ENCODE assay signal across 1 cellular context in the genomic region with DNA sequence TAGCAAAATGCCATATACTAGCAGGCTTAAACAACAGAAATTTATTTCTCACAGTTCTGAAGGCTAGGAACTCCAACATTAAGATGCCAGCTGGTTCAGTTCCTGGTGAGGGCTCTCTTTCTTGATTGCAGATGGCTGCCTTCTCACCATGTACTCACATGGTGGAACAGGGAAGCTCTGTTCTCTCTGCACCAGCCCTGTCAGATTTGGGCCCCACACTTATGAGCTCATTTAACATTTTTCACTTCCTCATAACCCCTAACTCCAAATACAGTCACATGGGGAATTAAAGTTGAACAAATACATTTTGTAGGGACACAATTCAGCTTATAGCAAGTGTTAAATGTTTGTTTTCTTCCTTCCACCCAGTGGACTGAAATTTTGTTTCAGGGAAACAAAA.
TF ChIP-seq lines count a peak whose summit lies in the region.

No MANE protein-coding gene starts in this region.

TF ChIP-seq in GM12878, 131 proteins besides CTCF, POLR2A, EP300 and RAD21 (continued from another document):
- TF ChIP-seq RUNX3 (IDR thresholded peaks at IDR 0.05; ENCODE audit: low read length) (no peak), YY1 (IDR thresholded peaks at IDR 0.05; ENCODE audit: low read depth, low read length) (peak; percentile 81), ATF7 (IDR thresholded peaks at IDR 0.05; ENCODE audit: low read depth) (peak; percentile 64; the same call in 1 of the 2 replicates), KLF5 (IDR thresholded peaks at IDR 0.05; ENCODE audit: partially characterized antibody) (no peak), RAD51 (IDR thresholded peaks at IDR 0.05) (peak; percentile 33; the same call in 1 of the 2 replicates), CEBPB (IDR thresholded peaks at IDR 0.05; ENCODE audit: borderline replicate concordance in 1 of 2, low read depth in 2 of 2, low read length in 2 of 2) (no peak)
- TF ChIP-seq, protein P1, sequence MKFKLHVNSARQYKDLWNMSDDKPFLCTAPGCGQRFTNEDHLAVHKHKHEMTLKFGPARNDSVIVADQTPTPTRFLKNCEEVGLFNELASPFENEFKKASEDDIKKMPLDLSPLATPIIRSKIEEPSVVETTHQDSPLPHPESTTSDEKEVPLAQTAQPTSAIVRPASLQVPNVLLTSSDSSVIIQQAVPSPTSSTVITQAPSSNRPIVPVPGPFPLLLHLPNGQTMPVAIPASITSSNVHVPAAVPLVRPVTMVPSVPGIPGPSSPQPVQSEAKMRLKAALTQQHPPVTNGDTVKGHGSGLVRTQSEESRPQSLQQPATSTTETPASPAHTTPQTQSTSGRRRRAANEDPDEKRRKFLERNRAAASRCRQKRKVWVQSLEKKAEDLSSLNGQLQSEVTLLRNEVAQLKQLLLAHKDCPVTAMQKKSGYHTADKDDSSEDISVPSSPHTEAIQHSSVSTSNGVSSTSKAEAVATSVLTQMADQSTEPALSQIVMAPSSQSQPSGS (IDR thresholded peaks at IDR 0.05; ENCODE audit: low read length): 0 out of 2 replicates have a peak, but pooled peaks have one; percentile 33
